In the genomic region with DNA sequence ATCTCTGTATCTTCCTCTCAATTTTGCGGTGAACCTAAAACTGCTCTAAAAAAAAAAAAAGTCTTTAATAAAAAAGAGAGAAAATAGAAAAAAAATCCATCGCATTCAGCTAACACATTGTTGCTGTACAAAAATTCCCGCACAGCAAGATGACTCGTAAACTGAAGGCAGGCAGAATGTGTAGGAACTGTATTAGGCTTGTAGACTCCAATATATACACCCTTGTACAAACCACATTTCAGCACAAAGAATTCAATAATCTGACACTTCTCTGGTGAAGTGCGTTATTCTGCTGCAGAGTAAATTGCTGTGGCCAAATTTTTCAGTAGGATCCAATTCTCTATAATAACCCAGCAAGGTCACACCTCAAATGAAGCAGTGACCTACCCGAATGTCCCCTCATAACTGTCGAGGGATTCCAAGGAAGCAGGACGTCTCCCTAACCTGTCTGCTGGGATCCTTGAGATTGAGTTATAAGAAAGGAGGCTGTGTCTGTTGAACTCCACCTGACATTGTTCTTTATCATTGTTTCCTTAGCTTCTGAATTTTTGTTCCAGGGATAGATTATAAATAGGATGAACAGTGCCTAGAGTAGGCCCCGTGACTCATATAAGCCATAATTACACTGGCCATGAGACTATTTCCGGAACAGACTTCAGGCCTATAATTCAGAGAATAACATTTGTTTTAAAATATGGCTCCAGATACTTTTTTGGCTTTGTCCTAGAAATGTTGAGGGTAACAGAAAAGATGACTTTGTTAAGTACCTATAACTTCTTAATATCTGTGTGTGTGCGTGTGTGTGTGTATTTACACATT, we compare ENCODE assay signal across 1 cellular context.
TF ChIP-seq lines count a peak whose summit lies in the region.

No MANE protein-coding gene starts in this region.

TF ChIP-seq in HCT116, 20 proteins besides CTCF, POLR2A, EP300 and RAD21 (continued from another document):
- TF ChIP-seq ZFX (IDR thresholded peaks at IDR 0.05) (no peak; the same call in 1 of the 2 replicates), POLR2AphosphoS5 (IDR thresholded peaks at IDR 0.05; ENCODE audit: low read depth, low read length) (peak; percentile 36; the same call in 1 of the 2 replicates), ELF1 (IDR thresholded peaks at IDR 0.05; ENCODE audit: borderline replicate concordance, low read depth) (no peak; the same call in 1 of the 2 replicates), SIN3A (IDR thresholded peaks at IDR 0.05; ENCODE audit: low read depth) (0 out of 2 replicates have a peak, but pooled peaks have one; percentile 59), SP1 (IDR thresholded peaks at IDR 0.05; ENCODE audit: low read depth) (peak; percentile 80), REST (IDR thresholded peaks at IDR 0.05; ENCODE audit: low read depth) (no peak), FOSL1 (IDR thresholded peaks at IDR 0.05; ENCODE audit: low read depth) (peak; percentile 87), ZBTB33 (IDR thresholded peaks at IDR 0.05; ENCODE audit: extremely low read depth, insufficient replicate concordance, low read length) (no peak), TCF7L2 (IDR thresholded peaks at IDR 0.05; ENCODE audit: borderline replicate concordance, extremely low read depth, insufficient read depth, insufficient read length) (no peak), CEBPB (IDR thresholded peaks at IDR 0.05; ENCODE audit: low read depth) (peak; percentile 61; the same call in 1 of the 2 replicates), EZH2 (IDR thresholded peaks at IDR 0.05) (no peak), JUND (IDR thresholded peaks at IDR 0.05) (peak; percentile 69), CBX3 (IDR thresholded peaks at IDR 0.05; ENCODE audit: low read depth) (peak; percentile 56), EZH2phosphoT487 (IDR thresholded peaks at IDR 0.05; ENCODE audit: borderline replicate concordance) (no peak), EGR1 (IDR thresholded peaks at IDR 0.05; ENCODE audit: low read depth) (no peak), YY1 (IDR thresholded peaks at IDR 0.05; ENCODE audit: extremely low read depth, insufficient replicate concordance, low read depth, low read length) (no peak), SRF (IDR thresholded peaks at IDR 0.05; ENCODE audit: low read depth) (peak; percentile 58)
- TF ChIP-seq, protein P1, sequence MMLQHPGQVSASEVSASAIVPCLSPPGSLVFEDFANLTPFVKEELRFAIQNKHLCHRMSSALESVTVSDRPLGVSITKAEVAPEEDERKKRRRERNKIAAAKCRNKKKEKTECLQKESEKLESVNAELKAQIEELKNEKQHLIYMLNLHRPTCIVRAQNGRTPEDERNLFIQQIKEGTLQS (IDR thresholded peaks at IDR 0.05), result no peak
